ENCODE assay signal across 25 cellular contexts in the genomic region with DNA sequence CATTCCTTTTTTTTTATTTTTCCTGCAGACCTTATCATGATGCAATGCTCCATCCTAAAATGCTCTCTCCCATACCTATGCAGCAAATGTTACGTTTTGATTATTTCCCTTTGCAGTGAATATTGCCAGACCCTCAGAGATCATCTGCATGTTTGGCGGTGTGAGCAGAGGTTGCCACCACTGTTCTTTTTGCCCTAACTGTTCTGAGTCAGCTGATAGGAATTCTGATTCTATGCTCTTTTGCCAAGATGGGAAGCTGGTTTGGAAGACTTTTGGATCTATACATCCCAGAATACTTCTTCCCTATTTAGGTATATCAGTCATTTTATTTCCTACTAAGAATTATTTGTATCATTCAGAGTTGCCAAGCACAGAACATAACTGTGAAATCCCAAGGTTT.
DNase-seq lines count a peak whose midpoint lies in the region; ATAC-seq and TF ChIP-seq lines count a peak whose summit lies in the region.
"Had no signal": no experiment of that assay in that cellular context is flagged by ENCODE, and none has a peak within 500 bp of the region (broad histone marks: within the 10 kb centered on the region; RNA-seq: fewer than 3 reads in every experiment).

No MANE protein-coding gene starts in this region.

- no peaks in the 10 kb centered on the region for H3F3A ChIP-seq in DOHH2 (ENCODE audit: control insufficient read depth, insufficient read depth)

- H3K4me2 ChIP-seq in DOHH2 (ENCODE audit: low read length), result 0 out of 2 replicates have a peak overlapping the region, but pooled peaks have one; percentile 77
- H3K4me2 ChIP-seq: KMS-11 had no signal

- H3K36me3 Mint-ChIP-seq in memory B cell, result no peaks in the 10 kb centered on the region
- H3K36me3 Mint-ChIP-seq: activated naive CD8-positive, alpha-beta T cell treated with anti-CD3 and anti-CD28 coated beads for 36 hours; CD8-positive, alpha-beta T cell had no signal

- H3K27ac ChIP-seq in DOHH2 (ENCODE audit: low read depth, low read length), result no peak overlapping the region
- H3K27ac ChIP-seq: heart left ventricle, KMS-11, psoas muscle, thyroid gland had no signal

- H3K9me3 ChIP-seq in DOHH2 (ENCODE audit: control insufficient read depth, insufficient read depth, low read length), result no peaks in the 10 kb centered on the region
- H3K9me3 ChIP-seq: heart left ventricle, psoas muscle, thyroid gland had no signal

- H4K20me1 ChIP-seq in DOHH2 (ENCODE audit: control insufficient read depth, insufficient read depth, low read depth, low read length), result no peaks in the 10 kb centered on the region

- H3K27me3 ChIP-seq in DOHH2 (ENCODE audit: control insufficient read depth, low read length), result no peaks in the 10 kb centered on the region
- H3K27me3 ChIP-seq: heart left ventricle, thyroid gland had no signal

- DNase-seq in LHCN-M2 (ENCODE audit: low read depth) (peak; percentile 13), astrocyte of the hippocampus (ENCODE audit: low read depth, low spot score) (peak; percentile 59), memory B cell (ENCODE audit: low spot score in 2 of 2) (no peak), activated T-cell treated with anti-CD3 and anti-CD28 coated beads for 4 hours (no peak), KBM-7 (no peak), inferior parietal cortex (ENCODE audit: extremely low spot score) (no peak)
- no peak for DNase-seq in stimulated activated CD4-positive, alpha-beta T cell treated with anti-CD3 and anti-CD28 coated beads, Interleukin-12 subunit alpha, Interleukin-12 subunit beta, amount 100 ng/mL, for 4 hours
- DNase-seq: activated naive CD8-positive, alpha-beta T cell treated with anti-CD3 and anti-CD28 coated beads for 36 hours; CD8-positive, alpha-beta T cell; DMS153; H9; heart left ventricle; left ventricle myocardium superior; NCI-H1092 treated with DMSO at 0.1 percent for 48 hours; NCI-H2081; NCI-H510A; NK-92 treated with Interleukin-12 subunit alpha and Interleukin-12 subunit beta, amount 100 ng/mL, for 24 hours; psoas muscle; RPMI8226; stimulated activated CD4-positive, alpha-beta T cell treated with anti-CD3 and anti-CD28 coated beads, Interleukin-2, amount 100 ng/mL, for 24 hours; stimulated activated naive CD4-positive, alpha-beta T cell treated with Interleukin-2 at 50 U/mL for 16 hours; thyroid gland had no signal

- peaks cover 21% of the 10 kb centered on the region for H3K4me1 ChIP-seq in DOHH2 (ENCODE audit: control insufficient read depth, low read length)
- H3K4me1 ChIP-seq: heart left ventricle, psoas muscle, thyroid gland had no signal

- in situ Hi-C loops in KBM-7 (cut with MboI; ENCODE audit: low pct_unique_long_range_greater_than_20kb, low sequenced_read_pairs), result no loop called here

- H3K27ac Mint-ChIP-seq in memory B cell, result peak overlapping the region; percentile 72
- H3K27ac Mint-ChIP-seq: activated naive CD8-positive, alpha-beta T cell treated with anti-CD3 and anti-CD28 coated beads for 36 hours; activated T-helper 17 cell treated with anti-CD3 and anti-CD28 coated beads, Interleukin-2, amount 50 U/mL, for 72 hours; CD8-positive, alpha-beta T cell; H9 had no signal

- no peak for TF ChIP-seq CTCF in DOHH2 (IDR thresholded peaks at IDR 0.05; ENCODE audit: low read depth, low read length, poor library complexity, severe bottlenecking)

- H3K36me3 ChIP-seq in DOHH2 (ENCODE audit: control insufficient read depth, low read length), result no peaks in the 10 kb centered on the region
- H3K36me3 ChIP-seq: heart left ventricle, thyroid gland had no signal

- no peak for ATAC-seq in memory B cell (ENCODE audit: low read depth)
- ATAC-seq: activated T-helper 17 cell treated with anti-CD3 and anti-CD28 coated beads, Interleukin-2, amount 50 U/mL, for 72 hours; CD8-positive, alpha-beta T cell; heart left ventricle; left ventricle myocardium superior; psoas muscle had no signal

- peaks cover 2% of the 10 kb centered on the region for H3K27me3 Mint-ChIP-seq in memory B cell

- H3K79me2 ChIP-seq in DOHH2 (ENCODE audit: control insufficient read depth, low read length), result no peaks in the 10 kb centered on the region

- no peaks in the 10 kb centered on the region for H3K9me2 ChIP-seq in DOHH2 (replicated peaks; ENCODE audit: control insufficient read depth, low read length)

- H3K4me3 Mint-ChIP-seq in memory B cell, result no peak overlapping the region
- H3K4me3 Mint-ChIP-seq: activated naive CD8-positive, alpha-beta T cell treated with anti-CD3 and anti-CD28 coated beads for 36 hours; activated T-helper 17 cell treated with anti-CD3 and anti-CD28 coated beads, Interleukin-2, amount 50 U/mL, for 72 hours; CD8-positive, alpha-beta T cell; H9 had no signal

- peaks cover 1% of the 10 kb centered on the region for H3K9me3 Mint-ChIP-seq in memory B cell
- H3K9me3 Mint-ChIP-seq: activated naive CD8-positive, alpha-beta T cell treated with anti-CD3 and anti-CD28 coated beads for 36 hours; activated T-helper 17 cell treated with anti-CD3 and anti-CD28 coated beads, Interleukin-2, amount 50 U/mL, for 72 hours; CD8-positive, alpha-beta T cell; H9 had no signal

- no peak overlapping the region for H3K4me3 ChIP-seq in DOHH2 (ENCODE audit: low read length)
- H3K4me3 ChIP-seq: heart left ventricle, psoas muscle, thyroid gland had no signal

- H3K4me1 Mint-ChIP-seq in memory B cell, result peaks cover 20% of the 10 kb centered on the region

Comparison
In these comparisons a context has a peak if more than half of its experiments do, and no peak if none do; other contexts are left out.
1. DNase-seq: peak in LHCN-M2 (single experiment) and astrocyte of the hippocampus (single experiment); none in memory B cell (0 of 2), activated T-cell treated with anti-CD3 and anti-CD28 coated beads for 4 hours (single experiment), stimulated activated CD4-positive, alpha-beta T cell treated with anti-CD3 and anti-CD28 coated beads, Interleukin-12 subunit alpha, Interleukin-12 subunit beta, amount 100 ng/mL, for 4 hours (single experiment), KBM-7 (single experiment) and inferior parietal cortex (single experiment).